Comparison of ENCODE assay signal across 1 cellular context in genomic region chr2:166329465-166329864, GRCh38.
TF ChIP-seq lines count a peak whose summit lies in the region.

No MANE protein-coding gene starts in this region.

TF ChIP-seq in HepG2, 621 proteins besides CTCF, POLR2A, EP300 and RAD21 (continued from another document):
- TF ChIP-seq FOXK1 (CRISPR knock-in tag; IDR thresholded peaks at IDR 0.05; ENCODE audit: borderline replicate concordance, low read depth), result peak; percentile 81; the same call in 1 of the 2 replicates
- TF ChIP-seq FOXA3 (CRISPR knock-in tag; IDR thresholded peaks at IDR 0.05), result peak; percentile 96
- no peak for TF ChIP-seq MAX (IDR thresholded peaks at IDR 0.05)
